Comparison of ENCODE assay signal across 14 cellular contexts in genomic region chr15:58467121-58467721, GRCh38. TPM values are rescaled to one million over a fixed set of nuclear protein-coding genes. Genes with fewer than 3 reads are reported as not detected.
DNase-seq lines count a peak whose midpoint lies in the region; ATAC-seq and TF ChIP-seq lines count a peak whose summit lies in the region.
"Had no signal": no experiment of that assay in that cellular context is flagged by ENCODE, and none has a peak within 500 bp of the region (broad histone marks: within the 10 kb centered on the region; RNA-seq: fewer than 3 reads in every experiment).

No MANE protein-coding gene starts in this region.

- H3K4me1 Mint-ChIP-seq in type B pancreatic cell (ENCODE audit: unreplicated experiment): peaks cover 31% of the 10 kb centered on the region

- H3K9me3 Mint-ChIP-seq in type B pancreatic cell: peaks cover 7% of the 10 kb centered on the region

- DNase-seq in NCI-H1105 treated with DMSO at 0.1 percent for 48 hours (lab: John Stamatoyannopoulos, UW) (peak; percentile 49), NCI-H1105 (lab: John Stamatoyannopoulos, UW) (no peak), SHP77 (lab: John Stamatoyannopoulos, UW) (peak; percentile 91 to 96), kidney glomerular epithelial cell (lab: John Stamatoyannopoulos, UW) (peak; percentile 100), type B pancreatic cell (ENCODE audit: extremely low spot score, unreplicated experiment) (no peak), NCI-H82 (lab: John Stamatoyannopoulos, UW) (no peak)
- DNase-seq: activated CD4-positive, alpha-beta T cell treated with anti-CD3 and anti-CD28 coated beads, Interleukin-2, amount 50 U/mL, for 48 hours; gastrocnemius medialis; NCI-H1048; stimulated activated CD4-positive, alpha-beta T cell treated with anti-CD3 and anti-CD28 coated beads, Interleukin-2, amount 100 ng/mL, for 48 hours had no signal

- H3K4me3 Mint-ChIP-seq in type B pancreatic cell: no peak overlapping the region
- H3K4me3 Mint-ChIP-seq: activated naive CD8-positive, alpha-beta T cell had no signal

- peak overlapping the region; percentile 34 for H3K27ac Mint-ChIP-seq in type B pancreatic cell

- no peaks in the 10 kb centered on the region for H3K27me3 Mint-ChIP-seq in type B pancreatic cell
- H3K27me3 Mint-ChIP-seq: activated naive CD8-positive, alpha-beta T cell had no signal

- no peak for ATAC-seq in HG02623 (IDR thresholded peaks at IDR 0.05; ENCODE audit: unreplicated experiment)
- ATAC-seq in HG02571 (IDR thresholded peaks at IDR 0.05; ENCODE audit: unreplicated experiment): no peak
- ATAC-seq: gastrocnemius medialis had no signal

- peaks cover 3% of the 10 kb centered on the region for H3K36me3 Mint-ChIP-seq in type B pancreatic cell
- H3K36me3 Mint-ChIP-seq: activated naive CD8-positive, alpha-beta T cell had no signal

- TF ChIP-seq CTCF in type B pancreatic cell (conservative IDR thresholded peaks at IDR 0.05): no peak

RNA-seq across cellular contexts. Expression of gene LIPC, which starts 35.4 kb away (rescaled TPM):
- 10.9 and 33.1 TPM in 2 replicates for total RNA-seq in type B pancreatic cell (ENCODE audit: low replicate concordance)
- total RNA-seq: osteocyte had no signal

Comparison
In these comparisons a context has a peak if more than half of its experiments do, and no peak if none do; other contexts are left out.
1. DNase-seq: peak in NCI-H1105 treated with DMSO at 0.1 percent for 48 hours (single experiment), SHP77 (2 of 2) and kidney glomerular epithelial cell (single experiment); none in NCI-H1105 (single experiment), type B pancreatic cell (single experiment) and NCI-H82 (single experiment).